Comparison of ENCODE assay signal across 10 cellular contexts in genomic region chr14:100332797-100333196, GRCh38.
DNase-seq lines count a peak whose midpoint lies in the region; ATAC-seq and TF ChIP-seq lines count a peak whose summit lies in the region.
"Had no signal": no experiment of that assay in that cellular context is flagged by ENCODE, and none has a peak within 500 bp of the region (broad histone marks: within the 10 kb centered on the region; RNA-seq: fewer than 3 reads in every experiment).

No MANE protein-coding gene starts in this region.

- H3K4me3 Mint-ChIP-seq in memory B cell: no peak overlapping the region
- H3K4me3 Mint-ChIP-seq: brain had no signal

- H3K4me1 Mint-ChIP-seq in memory B cell: no peaks in the 10 kb centered on the region
- H3K4me1 Mint-ChIP-seq: brain had no signal

- peak overlapping the region; percentile 82 for H3K27ac Mint-ChIP-seq in memory B cell
- H3K27ac Mint-ChIP-seq: brain had no signal

- peaks cover 11% of the 10 kb centered on the region for H3K36me3 Mint-ChIP-seq in memory B cell

- H3K27me3 Mint-ChIP-seq in memory B cell: no peaks in the 10 kb centered on the region
- H3K27me3 Mint-ChIP-seq: brain had no signal

- no peaks in the 10 kb centered on the region for H3K9me3 Mint-ChIP-seq in memory B cell
- H3K9me3 Mint-ChIP-seq: brain had no signal

- peak; percentile 45 for DNase-seq in NCI-H187 treated with DMSO at 0.1 percent for 48 hours (lab: John Stamatoyannopoulos, UW)
- peak in 1 of 2 donors; percentile 26 for DNase-seq in memory B cell (ENCODE audit: low spot score in 2 of 2)
- no peak for DNase-seq in activated CD4-positive, CD25-positive, alpha-beta regulatory T cell treated with anti-CD3 and anti-CD28 coated beads, Interleukin-2, amount 50 U/mL, for 72 hours
- no peak for DNase-seq in dedifferentiated amniotic fluid mesenchymal stem cell (ENCODE audit: extremely low spot score)
- DNase-seq in HK-2 (ENCODE audit: unreplicated experiment): no peak
- no peak for DNase-seq in NCI-H446 treated with DMSO at 0.1 percent for 48 hours (lab: John Stamatoyannopoulos, UW)
- DNase-seq: SW 1271 had no signal

- ATAC-seq in GM21786 (IDR thresholded peaks at IDR 0.05; ENCODE audit: unreplicated experiment): peak; percentile 62
- ATAC-seq in memory B cell (ENCODE audit: low read depth): peak; percentile 90

- peak; percentile 18 for TF ChIP-seq POLR2A in GM18526 (IDR thresholded peaks at IDR 0.05; ENCODE audit: extremely low read depth, insufficient read length)
